In genomic region chr4:41692717-41693345, GRCh38 we compare ENCODE assay signal across 8 cellular contexts. TPM values are rescaled to one million over a fixed set of nuclear protein-coding genes. Genes with fewer than 3 reads are reported as not detected.
A peak's percentile ranks its signal among the peaks of the same experiment; 100 is the strongest.
DNase-seq lines count a peak whose midpoint lies in the region; ATAC-seq and TF ChIP-seq lines count a peak whose summit lies in the region.

No MANE protein-coding gene starts in this region.

- peak; percentile 5 for DNase-seq in AG04449 (ENCODE audit: low read depth, low spot score)
- peak; percentile 60 for DNase-seq in NCI-H2227 (lab: John Stamatoyannopoulos, UW; ENCODE audit: unreplicated experiment)
- DNase-seq in activated CD8-positive, alpha-beta memory T cell treated with anti-CD3 and anti-CD28 coated beads for 24 hours = peak; percentile 63
- peak; percentile 70 for DNase-seq in fibroblast of pulmonary artery (ENCODE audit: low read depth)
- DNase-seq in omental fat pad (ENCODE audit: low spot score) = no peak
- no peak for DNase-seq in stimulated activated naive CD4-positive, alpha-beta T cell (lab: John Stamatoyannopoulos, UW)

- ATAC-seq in GM18498 (IDR thresholded peaks at IDR 0.05; ENCODE audit: unreplicated experiment) (peak; percentile 78), HG03025 (IDR thresholded peaks at IDR 0.05; ENCODE audit: low FRiP score, unreplicated experiment) (peak; percentile 59), omental fat pad (ENCODE audit: low FRiP score) (peak; percentile 78)

- H3K4me3 ChIP-seq in AG04449 (ENCODE audit: low read depth, low read length) (no peak overlapping the region), fibroblast of pulmonary artery (replicated peaks; ENCODE audit: low read depth, low read length) (no peak overlapping the region)

- CTCF ChIA-PET in AG04449 (lab: Yijun Ruan, JAX) = interaction anchor here (0.7 to 9.2 kb wide), 23 partner anchors 9 to 827 kb away, joined by 3 to 147 read pairs (median 4); no protein-coding TSS in a partner anchor

- peak; percentile 83 for TF ChIP-seq CTCF in AG04449 (IDR thresholded peaks at IDR 0.05; ENCODE audit: insufficient read depth, low read length, missing control alignments)
- peak; percentile 97 for TF ChIP-seq CTCF in fibroblast of pulmonary artery (IDR thresholded peaks at IDR 0.05; ENCODE audit: low read length, missing control alignments)
- peak in 1 of 3 donors; percentile 52 for TF ChIP-seq CTCF in omental fat pad (IDR thresholded peaks at IDR 0.05)

- POLR2A ChIA-PET in AG04449 (lab: Yijun Ruan, JAX) = no interaction called here

RNA-seq across cellular contexts. Expression of gene PHOX2B, which starts 55.7 kb away (rescaled TPM):
- not detected for total RNA-seq in omental fat pad

Comparison
In these comparisons a context has a peak if more than half of its experiments do, and no peak if none do; other contexts are left out.
1. DNase-seq: peak in AG04449 (single experiment), NCI-H2227 (single experiment), activated CD8-positive, alpha-beta memory T cell treated with anti-CD3 and anti-CD28 coated beads for 24 hours (single experiment) and fibroblast of pulmonary artery (single experiment); none in omental fat pad (single experiment) and stimulated activated naive CD4-positive, alpha-beta T cell (0 of 6).
2. Peak in every context shown above with its lines, with median percentiles within 50 percentile points of each other: ATAC-seq.